In genomic region chrX:75784689-75785491, GRCh38 we compare ENCODE assay signal across 9 cellular contexts. TPM values are rescaled to one million over a fixed set of nuclear protein-coding genes. Genes with fewer than 3 reads are reported as not detected.
A peak's percentile ranks its signal among the peaks of the same experiment; 100 is the strongest.
DNase-seq lines count a peak whose midpoint lies in the region; ATAC-seq, FAIRE-seq and TF ChIP-seq lines count a peak whose summit lies in the region.
"Had no signal": no experiment of that assay in that cellular context is flagged by ENCODE, and none has a peak within 500 bp of the region (broad histone marks: within the 10 kb centered on the region; RNA-seq: fewer than 3 reads in every experiment).

Gene MAGEE2, minus strand, starts transcription at chrX:75785254. Its CDS starts 203 bp downstream, at chrX:75785051.

- H2AFZ ChIP-seq in H1 (ENCODE audit: low read length): no peak within 1 kb of the TSS

- no peak within 1 kb of the TSS for H2BK15ac ChIP-seq in H1 (ENCODE audit: low read length)

- POLR2A ChIA-PET in activated B cell treated with CpG ODN at 0.5 μM for 24 hours (lab: Charles Lee): no interaction called here
- POLR2A ChIA-PET in H1 (lab: Charles Lee; ENCODE audit: partially characterized antibody): no interaction called here

- no peak within 1 kb of the TSS for H3K18ac ChIP-seq in H1 (ENCODE audit: extremely low read depth, low read length)

- TF ChIP-seq EP300 in H1 (IDR thresholded peaks at IDR 0.05; ENCODE audit: borderline replicate concordance in 1 of 2, low read depth in 2 of 2, low read length in 2 of 2): no peak

- TF ChIP-seq POLR2A in H1 (IDR thresholded peaks at IDR 0.05; ENCODE audit: control extremely low read depth in 1 of 2, low read depth in 2 of 2, low read length in 2 of 2): no peak

- no peak within 1 kb of the TSS for H4K8ac ChIP-seq in H1 (ENCODE audit: extremely low read depth, insufficient read depth, low read length)

- H3K79me2 ChIP-seq in H1 (ENCODE audit: control insufficient read depth in 1 of 2, insufficient read depth in 2 of 2, low read length in 2 of 2): no peaks in the 10 kb centered on the region

- peak; percentile 4 to 36; a peak in 2 of 4 replicates for TF ChIP-seq RAD21 in H1 (IDR thresholded peaks at IDR 0.05 in 1 of 2, conservative IDR thresholded peaks at IDR 0.05 in 1 of 2; ENCODE audit: low read depth in 2 of 2, low read length in 2 of 2)

- no peaks in the 10 kb centered on the region for H3K36me3 ChIP-seq in H1 (ENCODE audit: control insufficient read depth in 2 of 4, insufficient read depth in 4 of 4, low read length in 3 of 4)

- no peak for FAIRE-seq in H1 (lab: Jason Lieb, UNC)

- 95% methylated on average over 17 of the region's 36 CpGs; no CpG with 5 or more reads in 1 of the 2 experiments for WGBS in H1 (ENCODE audit: extremely low coverage in 1 of 2, insufficient coverage in 1 of 2, insufficient read length in 1 of 2, insufficient replicate concordance in 2 of 2, low coverage in 1 of 2, low lambda C conversion rate in 2 of 2, missing lambda C conversion rate in 1 of 2), 2 experiments

- no peak within 1 kb of the TSS for H3K4ac ChIP-seq in H1 (replicated peaks; ENCODE audit: insufficient read length, low read depth, low read length)

- no peaks in the 10 kb centered on the region for H3K79me1 ChIP-seq in H1 (ENCODE audit: low read depth, low read length)

- H2BK20ac ChIP-seq in H1 (ENCODE audit: low read length): no peak within 1 kb of the TSS

- no peak within 1 kb of the TSS for H4K5ac ChIP-seq in H1 (ENCODE audit: insufficient read length, low read depth, low read length)

- no peaks in the 10 kb centered on the region for H3K4me1 ChIP-seq in H1 (replicated peaks in 1 of 4; ENCODE audit: control insufficient read depth in 3 of 4, insufficient read depth in 4 of 4, low read length in 3 of 4)

- H3K23ac ChIP-seq in H1 (ENCODE audit: insufficient read length): no peak within 1 kb of the TSS

- H3K27ac ChIP-seq in H1 (ENCODE audit: low read depth, low read length): no peak within 1 kb of the TSS

- H3K14ac ChIP-seq in H1 (ENCODE audit: insufficient read length): no peak within 1 kb of the TSS

- H3K27me3 ChIP-seq in H1 (replicated peaks in 1 of 4; ENCODE audit: control insufficient read depth in 3 of 4, extremely low read depth in 1 of 4, insufficient read depth in 3 of 4, low read length in 3 of 4): no peaks in the 10 kb centered on the region

- H3K9ac ChIP-seq in H1 (replicated peaks in 1 of 4; ENCODE audit: extremely low read depth in 1 of 4, low read depth in 3 of 4, low read length in 3 of 4): no peak within 1 kb of the TSS

- no peaks in the 10 kb centered on the region for H3K23me2 ChIP-seq in H1 (ENCODE audit: low read depth, low read length)

- no peak within 1 kb of the TSS for H3K4me3 ChIP-seq in H1 (ENCODE audit: extremely low read depth in 1 of 4, insufficient read depth in 2 of 4, low read depth in 3 of 4, low read length in 4 of 4)

- no peak within 1 kb of the TSS for H2BK120ac ChIP-seq in H1 (replicated peaks; ENCODE audit: low read depth, low read length)

- no peaks in the 10 kb centered on the region for H4K20me1 ChIP-seq in H1 (replicated peaks in 1 of 2; ENCODE audit: control insufficient read depth in 1 of 2, insufficient read depth in 2 of 2, low read length in 2 of 2)

- H3K4me1 Mint-ChIP-seq in activated B cell treated with CpG ODN at 0.5 μM for 24 hours: peaks cover 3% of the 10 kb centered on the region

- H3K36me3 Mint-ChIP-seq in activated B cell treated with CpG ODN at 0.5 μM for 24 hours (ENCODE audit: low read depth): no peaks in the 10 kb centered on the region

- H3K27ac Mint-ChIP-seq in activated B cell treated with CpG ODN at 0.5 μM for 24 hours: no peak within 1 kb of the TSS

- CTCF ChIA-PET in activated B cell treated with CpG ODN at 0.5 μM for 24 hours (lab: Charles Lee) (no interaction called here), H1 (lab: Charles Lee; ENCODE audit: partially characterized antibody) (no interaction called here)

- no peaks in the 10 kb centered on the region for H3K9me3 Mint-ChIP-seq in activated B cell treated with CpG ODN at 0.5 μM for 24 hours

- no peak within 1 kb of the TSS for H2BK5ac ChIP-seq in H1 (ENCODE audit: low read depth, low read length)

- H2AK5ac ChIP-seq in H1 (ENCODE audit: low read depth, low read length): no peak within 1 kb of the TSS

- H3K4me3 Mint-ChIP-seq in activated B cell treated with CpG ODN at 0.5 μM for 24 hours: peak within 1 kb of the TSS; percentile 67

- no peaks in the 10 kb centered on the region for H3K9me3 ChIP-seq in H1 (ENCODE audit: insufficient read depth in 2 of 2, low read depth in 1 of 2, low read length in 1 of 2)

- ATAC-seq in activated B cell treated with CpG ODN at 0.5 μM for 24 hours (ENCODE audit: low read depth) (no peak), GM19023 (IDR thresholded peaks at IDR 0.05; ENCODE audit: unreplicated experiment) (no peak), GM21529 (IDR thresholded peaks at IDR 0.05; ENCODE audit: unreplicated experiment) (no peak)

- H3K4me2 ChIP-seq in H1 (ENCODE audit: insufficient read depth in 1 of 2, low read depth in 2 of 2, low read length in 2 of 2): no peak within 1 kb of the TSS

- H3K56ac ChIP-seq in H1 (replicated peaks; ENCODE audit: insufficient read length, low read depth, low read length): no peak within 1 kb of the TSS

- DNase-seq in DMS114 treated with DMSO at 0.1 percent for 48 hours (lab: John Stamatoyannopoulos, UW; ENCODE audit: unreplicated experiment) (peak; percentile 19), activated B cell treated with CpG ODN at 0.5 μM for 24 hours (no peak), H1 (ENCODE audit: low read depth in 1 of 2, low spot score in 2 of 2) (no peak), putamen (ENCODE audit: low spot score) (peak; percentile 20), NCI-H2029 treated with DMSO at 0.1 percent for 48 hours (lab: John Stamatoyannopoulos, UW) (no peak), NCI-H128 (lab: John Stamatoyannopoulos, UW; ENCODE audit: unreplicated experiment) (no peak)
- DNase-seq: DND-41 had no signal

- intact Hi-C loops in activated B cell treated with CpG ODN at 0.5 μM for 24 hours (cut with micrococcal nuclease): no loop called here

- H4K91ac ChIP-seq in H1 (replicated peaks; ENCODE audit: insufficient read length, low read length): no peak within 1 kb of the TSS

- H3K27me3 Mint-ChIP-seq in activated B cell treated with CpG ODN at 0.5 μM for 24 hours: peaks cover 4% of the 10 kb centered on the region

- TF ChIP-seq CTCF in activated B cell treated with CpG ODN at 0.5 μM for 24 hours (IDR thresholded peaks at IDR 0.05): no peak
- no peak for TF ChIP-seq CTCF in H1 (IDR thresholded peaks at IDR 0.05; ENCODE audit: control extremely low read depth in 1 of 3, insufficient read depth in 1 of 3, low read depth in 1 of 3, low read length in 3 of 3)

- no peak within 1 kb of the TSS for H2BK12ac ChIP-seq in H1 (ENCODE audit: low read depth, low read length)

TF ChIP-seq in H1, 55 proteins besides CTCF, POLR2A, EP300 and RAD21:
- TF ChIP-seq TBP (IDR thresholded peaks at IDR 0.05; ENCODE audit: low read depth, low read length) (no peak), RBBP5 (IDR thresholded peaks at IDR 0.05; ENCODE audit: borderline replicate concordance, low read depth, low read length) (no peak), HDAC6 (IDR thresholded peaks at IDR 0.05; ENCODE audit: low read depth, low read length) (no peak), SUZ12 (IDR thresholded peaks at IDR 0.05; ENCODE audit: low read length) (no peak), RNF2 (IDR thresholded peaks at IDR 0.05; ENCODE audit: borderline replicate concordance, low read depth, low read length, missing control alignments, poor library complexity, severe bottlenecking) (no peak), BRCA1 (IDR thresholded peaks at IDR 0.05; ENCODE audit: low read depth, low read length) (no peak)

RNA-seq across cellular contexts. Expression of gene MAGEE2, which starts in this region (rescaled TPM):
- not detected in 2 replicates for total RNA-seq in activated B cell treated with CpG ODN at 0.5 μM for 24 hours
- not detected in 2 replicates for total RNA-seq in H1 (2021; fragmentation: NEBNext Ultra II Directional; extraction: Animal tissue kit (Norgen Biotek cat#: 25700))
- not detected in 2 replicates for polyA plus RNA-seq in H1 (2011; rRNA removed)
- polyA plus RNA-seq in H1 (2011; cell fraction: cytosol; rRNA removed): not detected
- not detected for polyA plus RNA-seq in H1 (2011; cell fraction: nucleus; rRNA removed)
- polyA plus RNA-seq in H1 (2012, experiment 1 of 2): 0.08 TPM in 1 of 4 replicates, not detected in the others
- not detected for polyA plus RNA-seq in H1 (2012, experiment 2 of 2)
- not detected for polyA plus RNA-seq in H1 (2013, experiment 1 of 2)
- polyA plus RNA-seq in H1 (2013, experiment 2 of 2): not detected
- not detected in 2 replicates for polyA minus RNA-seq in H1 (2011; rRNA and poly(A)+ RNA removed)
- not detected for polyA minus RNA-seq in H1 (2011; cell fraction: cytosol; rRNA and poly(A)+ RNA removed)
- polyA minus RNA-seq in H1 (2011; cell fraction: nucleus; rRNA and poly(A)+ RNA removed): not detected

Comparison
In these comparisons a context has a peak if more than half of its experiments do, and no peak if none do; other contexts are left out.
1. DNase-seq: peak in DMS114 treated with DMSO at 0.1 percent for 48 hours (single experiment) and putamen (single experiment); none in activated B cell treated with CpG ODN at 0.5 μM for 24 hours (single experiment), H1 (0 of 2), NCI-H2029 treated with DMSO at 0.1 percent for 48 hours (single experiment) and NCI-H128 (single experiment).